Comparison of ENCODE assay signal across 1 cellular context in genomic region chr12:51270067-51270846, GRCh38.
TF ChIP-seq lines count a peak whose summit lies in the region.

A gene with protein sequence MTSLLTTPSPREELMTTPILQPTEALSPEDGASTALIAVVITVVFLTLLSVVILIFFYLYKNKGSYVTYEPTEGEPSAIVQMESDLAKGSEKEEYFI (minus strand): TSS chr12:51270415. CDS start chr12:51269278, 1,137 bp downstream.

TF ChIP-seq in HEK293, 187 proteins besides CTCF, POLR2A, EP300 and RAD21 (continued from another document and continues in another):
- TF ChIP-seq ZBTB11 (tag by site-specific recombination; conservative IDR thresholded peaks at IDR 0.05; ENCODE audit: low read depth), result peak; percentile 63
- no peak for TF ChIP-seq ZNF660 (tag by site-specific recombination; IDR thresholded peaks at IDR 0.05)
- no peak for TF ChIP-seq SCRT2 (tag by site-specific recombination; IDR thresholded peaks at IDR 0.05)
- TF ChIP-seq HIC1 (tag by site-specific recombination; IDR thresholded peaks at IDR 0.05), result peak; percentile 10; the same call in 1 of the 2 replicates
- no peak for TF ChIP-seq ZNF37A (tag by site-specific recombination; IDR thresholded peaks at IDR 0.05)
- TF ChIP-seq ZNF302 (tag by site-specific recombination; IDR thresholded peaks at IDR 0.05; ENCODE audit: low read depth), result no peak
- TF ChIP-seq ZNF394 (tag by site-specific recombination; IDR thresholded peaks at IDR 0.05; ENCODE audit: borderline replicate concordance), result no peak
- TF ChIP-seq KLF1 (tag by site-specific recombination; IDR thresholded peaks at IDR 0.05), result peak; percentile 48
- TF ChIP-seq ZNF184 (tag by site-specific recombination; IDR thresholded peaks at IDR 0.05), result no peak
- TF ChIP-seq, protein P1, sequence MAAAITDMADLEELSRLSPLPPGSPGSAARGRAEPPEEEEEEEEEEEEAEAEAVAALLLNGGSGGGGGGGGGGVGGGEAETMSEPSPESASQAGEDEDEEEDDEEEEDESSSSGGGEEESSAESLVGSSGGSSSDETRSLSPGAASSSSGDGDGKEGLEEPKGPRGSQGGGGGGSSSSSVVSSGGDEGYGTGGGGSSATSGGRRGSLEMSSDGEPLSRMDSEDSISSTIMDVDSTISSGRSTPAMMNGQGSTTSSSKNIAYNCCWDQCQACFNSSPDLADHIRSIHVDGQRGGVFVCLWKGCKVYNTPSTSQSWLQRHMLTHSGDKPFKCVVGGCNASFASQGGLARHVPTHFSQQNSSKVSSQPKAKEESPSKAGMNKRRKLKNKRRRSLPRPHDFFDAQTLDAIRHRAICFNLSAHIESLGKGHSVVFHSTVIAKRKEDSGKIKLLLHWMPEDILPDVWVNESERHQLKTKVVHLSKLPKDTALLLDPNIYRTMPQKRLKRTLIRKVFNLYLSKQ (tag by site-specific recombination; IDR thresholded peaks at IDR 0.05; ENCODE audit: borderline replicate concordance), result no peak
- no peak for TF ChIP-seq ZNF549 (tag by site-specific recombination; IDR thresholded peaks at IDR 0.05)
- TF ChIP-seq ZNF677 (tag by site-specific recombination; IDR thresholded peaks at IDR 0.05), result no peak
- TF ChIP-seq ZNF132 (tag by site-specific recombination; IDR thresholded peaks at IDR 0.05; ENCODE audit: borderline replicate concordance), result no peak
- TF ChIP-seq KLF7 (tag by site-specific recombination; IDR thresholded peaks at IDR 0.05; ENCODE audit: borderline replicate concordance), result no peak
- TF ChIP-seq ZFP37 (tag by site-specific recombination; IDR thresholded peaks at IDR 0.05), result no peak
- TF ChIP-seq ZNF416 (tag by site-specific recombination; IDR thresholded peaks at IDR 0.05), result no peak
- no peak for TF ChIP-seq ZNF350 (tag by site-specific recombination; IDR thresholded peaks at IDR 0.05)
- peak; percentile 71 for TF ChIP-seq PRDM1 (tag by site-specific recombination; IDR thresholded peaks at IDR 0.05)
- TF ChIP-seq EGR2 (tag by site-specific recombination; IDR thresholded peaks at IDR 0.05; ENCODE audit: low read depth), result peak; percentile 87
- no peak for TF ChIP-seq ZNF24 (tag by site-specific recombination; IDR thresholded peaks at IDR 0.05)
- no peak for TF ChIP-seq ZNF311 (tag by site-specific recombination; IDR thresholded peaks at IDR 0.05; ENCODE audit: borderline replicate concordance)
- TF ChIP-seq SCRT1 (tag by site-specific recombination; IDR thresholded peaks at IDR 0.05; ENCODE audit: borderline replicate concordance), result no peak
- TF ChIP-seq ZNF121 (tag by site-specific recombination; IDR thresholded peaks at IDR 0.05), result no peak
- no peak for TF ChIP-seq BCL11B (tag by site-specific recombination; IDR thresholded peaks at IDR 0.05; ENCODE audit: low read depth)
- peak; percentile 77 for TF ChIP-seq GLIS2 (tag by site-specific recombination; IDR thresholded peaks at IDR 0.05)
- no peak for TF ChIP-seq ZSCAN5A (tag by site-specific recombination; IDR thresholded peaks at IDR 0.05)
- no peak for TF ChIP-seq HOXD13 (CRISPR knock-in tag; IDR thresholded peaks at IDR 0.05; ENCODE audit: borderline replicate concordance)
- TF ChIP-seq, protein P2, sequence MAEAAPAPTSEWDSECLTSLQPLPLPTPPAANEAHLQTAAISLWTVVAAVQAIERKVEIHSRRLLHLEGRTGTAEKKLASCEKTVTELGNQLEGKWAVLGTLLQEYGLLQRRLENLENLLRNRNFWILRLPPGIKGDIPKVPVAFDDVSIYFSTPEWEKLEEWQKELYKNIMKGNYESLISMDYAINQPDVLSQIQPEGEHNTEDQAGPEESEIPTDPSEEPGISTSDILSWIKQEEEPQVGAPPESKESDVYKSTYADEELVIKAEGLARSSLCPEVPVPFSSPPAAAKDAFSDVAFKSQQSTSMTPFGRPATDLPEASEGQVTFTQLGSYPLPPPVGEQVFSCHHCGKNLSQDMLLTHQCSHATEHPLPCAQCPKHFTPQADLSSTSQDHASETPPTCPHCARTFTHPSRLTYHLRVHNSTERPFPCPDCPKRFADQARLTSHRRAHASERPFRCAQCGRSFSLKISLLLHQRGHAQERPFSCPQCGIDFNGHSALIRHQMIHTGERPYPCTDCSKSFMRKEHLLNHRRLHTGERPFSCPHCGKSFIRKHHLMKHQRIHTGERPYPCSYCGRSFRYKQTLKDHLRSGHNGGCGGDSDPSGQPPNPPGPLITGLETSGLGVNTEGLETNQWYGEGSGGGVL (tag by site-specific recombination; IDR thresholded peaks at IDR 0.05), result peak; percentile 60
- 0 out of 2 replicates have a peak, but pooled peaks have one; percentile 34 for TF ChIP-seq KLF9 (tag by site-specific recombination; IDR thresholded peaks at IDR 0.05; ENCODE audit: low read depth)
- no peak for TF ChIP-seq ZNF18 (tag by site-specific recombination; IDR thresholded peaks at IDR 0.05)
- TF ChIP-seq, protein P3, sequence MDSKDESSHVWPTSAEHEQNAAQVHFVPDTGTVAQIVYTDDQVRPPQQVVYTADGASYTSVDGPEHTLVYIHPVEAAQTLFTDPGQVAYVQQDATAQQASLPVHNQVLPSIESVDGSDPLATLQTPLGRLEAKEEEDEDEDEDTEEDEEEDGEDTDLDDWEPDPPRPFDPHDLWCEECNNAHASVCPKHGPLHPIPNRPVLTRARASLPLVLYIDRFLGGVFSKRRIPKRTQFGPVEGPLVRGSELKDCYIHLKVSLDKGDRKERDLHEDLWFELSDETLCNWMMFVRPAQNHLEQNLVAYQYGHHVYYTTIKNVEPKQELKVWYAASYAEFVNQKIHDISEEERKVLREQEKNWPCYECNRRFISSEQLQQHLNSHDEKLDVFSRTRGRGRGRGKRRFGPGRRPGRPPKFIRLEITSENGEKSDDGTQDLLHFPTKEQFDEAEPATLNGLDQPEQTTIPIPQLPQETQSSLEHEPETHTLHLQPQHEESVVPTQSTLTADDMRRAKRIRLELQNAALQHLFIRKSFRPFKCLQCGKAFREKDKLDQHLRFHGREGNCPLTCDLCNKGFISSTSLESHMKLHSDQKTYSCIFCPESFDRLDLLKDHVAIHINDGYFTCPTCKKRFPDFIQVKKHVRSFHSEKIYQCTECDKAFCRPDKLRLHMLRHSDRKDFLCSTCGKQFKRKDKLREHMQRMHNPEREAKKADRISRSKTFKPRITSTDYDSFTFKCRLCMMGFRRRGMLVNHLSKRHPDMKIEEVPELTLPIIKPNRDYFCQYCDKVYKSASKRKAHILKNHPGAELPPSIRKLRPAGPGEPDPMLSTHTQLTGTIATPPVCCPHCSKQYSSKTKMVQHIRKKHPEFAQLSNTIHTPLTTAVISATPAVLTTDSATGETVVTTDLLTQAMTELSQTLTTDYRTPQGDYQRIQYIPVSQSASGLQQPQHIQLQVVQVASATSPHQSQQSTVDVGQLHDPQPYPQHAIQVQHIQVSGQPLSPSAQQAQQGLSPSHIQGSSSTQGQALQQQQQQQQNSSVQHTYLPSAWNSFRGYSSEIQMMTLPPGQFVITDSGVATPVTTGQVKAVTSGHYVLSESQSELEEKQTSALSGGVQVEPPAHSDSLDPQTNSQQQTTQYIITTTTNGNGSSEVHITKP (tag by site-specific recombination; IDR thresholded peaks at IDR 0.05), result peak; percentile 96
- no peak for TF ChIP-seq ZNF23 (tag by site-specific recombination; IDR thresholded peaks at IDR 0.05; ENCODE audit: borderline replicate concordance)
- no peak for TF ChIP-seq ZNF830 (tag by site-specific recombination; IDR thresholded peaks at IDR 0.05; ENCODE audit: low read depth)
- TF ChIP-seq ZSCAN30 (tag by site-specific recombination; IDR thresholded peaks at IDR 0.05), result 0 out of 2 replicates have a peak, but pooled peaks have one; percentile 44
- TF ChIP-seq ZNF211 (tag by site-specific recombination; IDR thresholded peaks at IDR 0.05; ENCODE audit: low read depth), result no peak
- TF ChIP-seq ZNF341 (tag by site-specific recombination; IDR thresholded peaks at IDR 0.05; ENCODE audit: low read depth), result peak; percentile 88
- TF ChIP-seq, protein P4, sequence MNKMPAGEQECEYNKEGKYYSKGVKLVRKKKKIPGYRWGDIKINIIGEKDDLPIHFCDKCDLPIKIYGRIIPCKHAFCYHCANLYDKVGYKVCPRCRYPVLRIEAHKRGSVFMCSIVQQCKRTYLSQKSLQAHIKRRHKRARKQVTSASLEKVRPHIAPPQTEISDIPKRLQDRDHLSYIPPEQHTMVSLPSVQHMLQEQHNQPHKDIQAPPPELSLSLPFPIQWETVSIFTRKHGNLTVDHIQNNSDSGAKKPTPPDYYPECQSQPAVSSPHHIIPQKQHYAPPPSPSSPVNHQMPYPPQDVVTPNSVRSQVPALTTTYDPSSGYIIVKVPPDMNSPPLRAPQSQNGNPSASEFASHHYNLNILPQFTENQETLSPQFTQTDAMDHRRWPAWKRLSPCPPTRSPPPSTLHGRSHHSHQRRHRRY (tag by site-specific recombination; IDR thresholded peaks at IDR 0.05), result no peak
- no peak for TF ChIP-seq YY2 (tag by site-specific recombination; IDR thresholded peaks at IDR 0.05)
- TF ChIP-seq ZBTB17 (tag by site-specific recombination; IDR thresholded peaks at IDR 0.05), result peak; percentile 35; the same call in 1 of the 2 replicates
